ENCODE assay signal across 22 cellular contexts in the genomic region with DNA sequence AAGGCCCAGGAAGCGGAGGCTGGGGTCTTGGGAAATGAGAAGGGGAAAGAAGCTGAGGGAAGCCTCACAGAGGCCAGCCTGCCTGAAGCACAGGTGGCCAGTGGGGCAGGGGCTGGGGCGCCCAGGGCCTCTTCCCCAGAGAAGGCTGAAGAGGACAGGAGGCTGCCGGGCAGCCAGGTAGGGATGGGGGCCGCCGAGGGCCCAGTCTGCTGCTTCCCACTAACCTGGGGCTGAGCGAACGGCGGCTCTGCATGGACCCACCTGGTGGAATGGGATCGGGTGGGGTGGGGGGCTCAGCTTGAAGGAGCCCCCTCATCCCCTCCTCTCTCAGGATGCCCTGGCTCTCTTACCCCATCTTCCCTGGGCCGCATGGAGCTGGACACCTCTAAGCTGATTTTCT. TPM values are rescaled to one million over a fixed set of nuclear protein-coding genes. Genes with fewer than 3 reads are reported as not detected.
A peak's percentile ranks its signal among the peaks of the same experiment; 100 is the strongest.
DNase-seq lines count a peak whose midpoint lies in the region; ATAC-seq and TF ChIP-seq lines count a peak whose summit lies in the region.
"Had no signal": no experiment of that assay in that cellular context is flagged by ENCODE, and none has a peak within 500 bp of the region (broad histone marks: within the 10 kb centered on the region; RNA-seq: fewer than 3 reads in every experiment).

No MANE protein-coding gene starts in this region.

- H3K9me3 ChIP-seq in skeletal muscle tissue (ENCODE audit: control insufficient read depth in 3 of 3, low read length in 3 of 3) (no peaks in the 10 kb centered on the region), right lobe of liver (no peaks in the 10 kb centered on the region)
- H3K9me3 ChIP-seq: BE2C, heart right ventricle had no signal

- DNase-seq in activated CD4-positive, alpha-beta T cell treated with anti-CD3 and anti-CD28 coated beads, Interleukin-2, amount 10 ng/mL, durations not matched to agents 7 days and 5 days, result no peak
- DNase-seq in activated CD4-positive, alpha-beta T cell treated with anti-CD3 and anti-CD28 coated beads for 1 hour, result no peak
- DNase-seq in activated B cell treated with CpG ODN at 0.5 μM for 24 hours (no peak), memory B cell (ENCODE audit: low spot score in 2 of 2) (no peak), right lobe of liver (no peak), mucosa of gallbladder (ENCODE audit: low spot score) (no peak)
- DNase-seq: activated CD8-positive, alpha-beta memory T cell treated with anti-CD3 and anti-CD28 coated beads, Interleukin-2, amount 50 U/mL, for 4 hours; activated gamma-delta T cell treated with Interleukin-2 at 50 U/mL for 16 hours; BE2C; EL; heart right ventricle; HFFc6; midbrain; NCI-H187; NCI-H345; NCI-H82; stimulated activated CD4-positive, alpha-beta T cell treated with anti-CD3 and anti-CD28 coated beads, Interleukin-4, amount 100 ng/mL, for 4 hours had no signal

- H3K9me3 Mint-ChIP-seq in activated CD4-positive, alpha-beta T cell treated with anti-CD3 and anti-CD28 coated beads, Interleukin-2, amount 10 ng/mL, durations not matched to agents 7 days and 5 days, result no peaks in the 10 kb centered on the region
- H3K9me3 Mint-ChIP-seq in activated B cell treated with CpG ODN at 0.5 μM for 24 hours (no peaks in the 10 kb centered on the region), memory B cell (no peaks in the 10 kb centered on the region)
- H3K9me3 Mint-ChIP-seq: HFFc6 had no signal

- H3K36me3 ChIP-seq in skeletal muscle tissue (ENCODE audit: control insufficient read depth in 3 of 3, insufficient read depth in 3 of 3, low read length in 3 of 3), result peaks cover 60 to 71% (median 68%) of the 10 kb centered on the region in 3 donors
- H3K36me3 ChIP-seq in right lobe of liver, result no peaks in the 10 kb centered on the region
- H3K36me3 ChIP-seq: BE2C had no signal

- POLR2A ChIA-PET in activated CD4-positive, alpha-beta T cell treated with anti-CD3 and anti-CD28 coated beads, Interleukin-2, amount 10 ng/mL, durations not matched to agents 7 days and 5 days (lab: Charles Lee), result no interaction called here
- POLR2A ChIA-PET in activated B cell treated with CpG ODN at 0.5 μM for 24 hours (lab: Charles Lee), result interaction anchor here (0.7 to 1.5 kb wide), 2 partner anchors 19 to 166 kb away, joined by 3 to 4 read pairs; no protein-coding TSS in a partner anchor

- no peaks in the 10 kb centered on the region for H3K27me3 ChIP-seq in skeletal muscle tissue (ENCODE audit: control insufficient read depth in 3 of 3, insufficient read depth in 3 of 3, low read length in 3 of 3)
- no peaks in the 10 kb centered on the region for H3K27me3 ChIP-seq in right lobe of liver
- H3K27me3 ChIP-seq: BE2C, heart right ventricle had no signal

- ATAC-seq in activated B cell treated with CpG ODN at 0.5 μM for 24 hours (ENCODE audit: low read depth) (no peak), memory B cell (ENCODE audit: low read depth) (no peak), right lobe of liver (no peak), GM21737 (IDR thresholded peaks at IDR 0.05; ENCODE audit: unreplicated experiment) (no peak)
- ATAC-seq: activated CD4-positive, CD25-positive, alpha-beta regulatory T cell treated with anti-CD3 and anti-CD28 coated beads, Interleukin-2, amount 50 U/mL, for 24 hours; heart right ventricle; left lobe of liver; Right ventricle myocardium inferior had no signal

- H3K4me3 Mint-ChIP-seq in activated CD4-positive, alpha-beta T cell treated with anti-CD3 and anti-CD28 coated beads, Interleukin-2, amount 10 ng/mL, durations not matched to agents 7 days and 5 days, result no peak overlapping the region
- H3K4me3 Mint-ChIP-seq in activated B cell treated with CpG ODN at 0.5 μM for 24 hours, result no peak overlapping the region
- no peak overlapping the region for H3K4me3 Mint-ChIP-seq in memory B cell
- H3K4me3 Mint-ChIP-seq: HFFc6 had no signal

- peaks cover 39% of the 10 kb centered on the region for H3K4me1 Mint-ChIP-seq in activated CD4-positive, alpha-beta T cell treated with anti-CD3 and anti-CD28 coated beads, Interleukin-2, amount 10 ng/mL, durations not matched to agents 7 days and 5 days
- H3K4me1 Mint-ChIP-seq in activated B cell treated with CpG ODN at 0.5 μM for 24 hours, result peaks cover 36% of the 10 kb centered on the region
- H3K4me1 Mint-ChIP-seq in memory B cell, result peaks cover 20% of the 10 kb centered on the region

- WGBS in right lobe of liver (ENCODE audit: insufficient coverage, low coverage, low lambda C conversion rate, missing lambda C conversion rate), result 89% methylated on average over 1 of the region's 10 CpGs

- H3K9ac ChIP-seq in skeletal muscle tissue (ENCODE audit: low read depth in 1 of 3, low read length in 3 of 3), result no peak overlapping the region

- H3K27ac ChIP-seq in skeletal muscle tissue (ENCODE audit: low read depth, low read length) (peak overlapping the region; percentile 76), right lobe of liver (no peak overlapping the region)
- H3K27ac ChIP-seq: heart right ventricle had no signal

- H3K27me3 Mint-ChIP-seq in activated CD4-positive, alpha-beta T cell treated with anti-CD3 and anti-CD28 coated beads, Interleukin-2, amount 10 ng/mL, durations not matched to agents 7 days and 5 days, result no peaks in the 10 kb centered on the region
- H3K27me3 Mint-ChIP-seq in activated B cell treated with CpG ODN at 0.5 μM for 24 hours (no peaks in the 10 kb centered on the region), memory B cell (no peaks in the 10 kb centered on the region)

- TF ChIP-seq CTCF in activated B cell treated with CpG ODN at 0.5 μM for 24 hours (IDR thresholded peaks at IDR 0.05) (no peak), right lobe of liver (IDR thresholded peaks at IDR 0.05) (no peak)

- H3K4me3 ChIP-seq in skeletal muscle tissue (ENCODE audit: low read length in 3 of 3) (no peak overlapping the region), right lobe of liver (no peak overlapping the region)
- H3K4me3 ChIP-seq: heart right ventricle had no signal

- intact Hi-C loops in activated B cell treated with CpG ODN at 0.5 μM for 24 hours (cut with micrococcal nuclease) (no loop called here), right lobe of liver (cut with DNase I) (no loop called here)

- peak overlapping the region; percentile 62 for H3K27ac Mint-ChIP-seq in activated CD4-positive, alpha-beta T cell treated with anti-CD3 and anti-CD28 coated beads, Interleukin-2, amount 10 ng/mL, durations not matched to agents 7 days and 5 days
- H3K27ac Mint-ChIP-seq in activated B cell treated with CpG ODN at 0.5 μM for 24 hours (peak overlapping the region; percentile 67), memory B cell (peak overlapping the region; percentile 39)
- H3K27ac Mint-ChIP-seq: HFFc6 had no signal

- H3K4me1 ChIP-seq in skeletal muscle tissue (ENCODE audit: control insufficient read depth in 3 of 3, insufficient read depth in 3 of 3, low read length in 3 of 3) (peaks cover 44 to 96% (median 80%) of the 10 kb centered on the region in 3 donors), right lobe of liver (no peaks in the 10 kb centered on the region)
- H3K4me1 ChIP-seq: BE2C had no signal

- CTCF ChIA-PET in activated CD4-positive, alpha-beta T cell treated with anti-CD3 and anti-CD28 coated beads, Interleukin-2, amount 10 ng/mL, durations not matched to agents 7 days and 5 days (lab: Charles Lee), result interaction anchor here (0.6 to 4.7 kb wide), 4 partner anchors 10 to 13 kb away, joined by 3 to 11 read pairs (median 5); partner anchors contain the start of genes FAM89B and ZNRD2
- CTCF ChIA-PET in activated B cell treated with CpG ODN at 0.5 μM for 24 hours (lab: Charles Lee), result no interaction called here

- peaks cover 31% of the 10 kb centered on the region for H3K36me3 Mint-ChIP-seq in activated CD4-positive, alpha-beta T cell treated with anti-CD3 and anti-CD28 coated beads, Interleukin-2, amount 10 ng/mL, durations not matched to agents 7 days and 5 days (ENCODE audit: low read depth)
- H3K36me3 Mint-ChIP-seq in activated B cell treated with CpG ODN at 0.5 μM for 24 hours (ENCODE audit: low read depth), result peaks cover 57% of the 10 kb centered on the region
- peaks cover 36% of the 10 kb centered on the region for H3K36me3 Mint-ChIP-seq in memory B cell

- TF ChIP-seq POLR2A in right lobe of liver (IDR thresholded peaks at IDR 0.05), result no peak

RNA-seq across cellular contexts. Expression of gene EHBP1L1, which starts 7.7 kb away (rescaled TPM):
- total RNA-seq in activated CD4-positive, alpha-beta T cell treated with anti-CD3 and anti-CD28 coated beads, Interleukin-2, amount 10 ng/mL, durations not matched to agents 7 days and 5 days, result 10 to 100 TPM; 69.2 to 96.7 TPM
- total RNA-seq in activated B cell treated with CpG ODN at 0.5 μM for 24 hours, result 143 and 163 TPM in 2 replicates
- total RNA-seq in skeletal muscle tissue, result 157 TPM
- 10 to 100 TPM; 10.0 to 29.9 (median 13.7) TPM for total RNA-seq in right lobe of liver
- total RNA-seq in mucosa of gallbladder, result 128 TPM

RNA-seq across cellular contexts. Expression of gene FAM89B, which starts 11.3 kb away (rescaled TPM):
- total RNA-seq in activated CD4-positive, alpha-beta T cell treated with anti-CD3 and anti-CD28 coated beads, Interleukin-2, amount 10 ng/mL, durations not matched to agents 7 days and 5 days, result 10 to 100 TPM; 34.1 to 42.1 TPM
- total RNA-seq in activated B cell treated with CpG ODN at 0.5 μM for 24 hours, result 19.1 and 21.6 TPM in 2 replicates
- 14.6 TPM for total RNA-seq in skeletal muscle tissue
- 10 to 100 TPM; 12.8 to 20.6 (median 14.6) TPM for total RNA-seq in right lobe of liver
- 68.2 TPM for total RNA-seq in mucosa of gallbladder

RNA-seq across cellular contexts. Expression of gene KCNK7, which starts 12.0 kb away (rescaled TPM):
- total RNA-seq in activated CD4-positive, alpha-beta T cell treated with anti-CD3 and anti-CD28 coated beads, Interleukin-2, amount 10 ng/mL, durations not matched to agents 7 days and 5 days, result 1 to 10 TPM in 1 of 2 experiments, under 1 TPM in 1; 1.00 to 3.3 TPM
- total RNA-seq in activated B cell treated with CpG ODN at 0.5 μM for 24 hours, result 1.0 and 1.1 TPM in 2 replicates
- total RNA-seq in skeletal muscle tissue, result not detected
- total RNA-seq in right lobe of liver, result under 1 TPM in 1 of 6 experiments, not detected in 5; 0.31 TPM
- 1.1 TPM for total RNA-seq in mucosa of gallbladder
- total RNA-seq: left lobe of liver had no signal

RNA-seq across cellular contexts. Expression of gene ZNRD2, which starts 13.3 kb away (rescaled TPM):
- total RNA-seq in activated CD4-positive, alpha-beta T cell treated with anti-CD3 and anti-CD28 coated beads, Interleukin-2, amount 10 ng/mL, durations not matched to agents 7 days and 5 days, result 10 to 100 TPM; 32.4 to 35.4 TPM
- total RNA-seq in activated B cell treated with CpG ODN at 0.5 μM for 24 hours (40.9 and 41.0 TPM in 2 replicates), skeletal muscle tissue (23.0 TPM), right lobe of liver (10 to 100 TPM; 11.6 to 43.2 (median 16.5) TPM), mucosa of gallbladder (30.0 TPM)

RNA-seq across cellular contexts. Expression of gene LTBP3, which starts 25.4 kb away (rescaled TPM):
- total RNA-seq in activated CD4-positive, alpha-beta T cell treated with anti-CD3 and anti-CD28 coated beads, Interleukin-2, amount 10 ng/mL, durations not matched to agents 7 days and 5 days, result 10 to 100 TPM; 80.2 to 92.5 TPM
- total RNA-seq in activated B cell treated with CpG ODN at 0.5 μM for 24 hours (25.0 and 25.3 TPM in 2 replicates), skeletal muscle tissue (32.9 TPM), right lobe of liver (10 to 100 TPM; 26.6 to 94.1 (median 46.8) TPM), mucosa of gallbladder (257 TPM)
